In the genomic region with DNA sequence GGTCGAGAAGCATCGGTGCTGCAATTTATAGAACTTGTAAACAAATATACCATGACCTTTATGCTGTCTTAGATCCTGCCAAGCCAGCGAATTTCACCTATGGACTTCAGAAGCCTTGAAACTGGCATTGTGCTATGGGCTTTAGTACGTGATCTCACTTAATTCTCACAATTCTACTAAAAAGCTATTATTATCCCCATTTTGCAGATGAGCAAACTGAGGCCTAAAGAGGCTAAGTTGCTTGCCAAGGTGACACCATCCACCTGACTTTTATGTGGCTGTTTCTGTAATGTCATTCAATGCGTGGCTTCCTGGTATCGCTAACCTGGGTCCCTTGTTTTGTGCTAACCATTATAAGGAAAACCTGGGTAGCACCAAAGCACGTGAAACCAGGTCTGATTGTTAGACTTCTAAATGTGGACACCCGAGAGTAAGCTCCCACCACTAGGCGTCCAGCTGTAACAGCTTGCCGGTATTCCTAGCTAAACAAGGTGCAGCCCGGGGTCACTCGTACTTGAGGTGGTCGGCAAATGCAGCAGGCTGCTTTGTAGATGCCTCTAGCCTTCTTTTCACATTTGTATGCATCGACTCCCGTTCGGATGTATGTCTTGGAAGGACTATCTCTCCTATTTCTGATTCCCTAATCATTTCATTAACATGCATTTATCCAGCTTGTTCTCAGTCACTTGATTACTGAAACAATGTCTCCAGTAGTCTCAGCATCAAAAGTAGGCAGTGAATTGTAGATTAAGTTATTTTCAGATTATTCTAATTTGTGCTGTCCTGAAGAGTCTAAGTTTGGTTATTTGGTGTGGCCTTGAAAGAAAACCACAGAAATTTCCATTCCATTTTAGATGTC, we compare ENCODE assay signal across 8 cellular contexts. TPM values are rescaled to one million over a fixed set of nuclear protein-coding genes. Genes with fewer than 3 reads are reported as not detected.
DNase-seq lines count a peak whose midpoint lies in the region; ATAC-seq, FAIRE-seq and TF ChIP-seq lines count a peak whose summit lies in the region.

No MANE protein-coding gene starts in this region.

- ATAC-seq in A549 (peak; percentile 37 to 51; a peak in 3 of 6 replicates), WTC11 (no peak), HG03354 (IDR thresholded peaks at IDR 0.05; ENCODE audit: poor library complexity, severe bottlenecking, unreplicated experiment) (no peak), HG03565 (IDR thresholded peaks at IDR 0.05; ENCODE audit: unreplicated experiment) (no peak), HG03025 (IDR thresholded peaks at IDR 0.05; ENCODE audit: low FRiP score, unreplicated experiment) (no peak)

- no peaks in the 10 kb centered on the region for H3K9me3 Mint-ChIP-seq in WTC11
- no peaks in the 10 kb centered on the region for H3K9me3 Mint-ChIP-seq in progenitor cell of endocrine pancreas (ENCODE audit: low read depth)

- H3K27ac Mint-ChIP-seq in WTC11 = peak overlapping the region; percentile 88
- peak overlapping the region; percentile 79 for H3K27ac Mint-ChIP-seq in progenitor cell of endocrine pancreas

- H3K27me3 Mint-ChIP-seq in WTC11 (ENCODE audit: low read depth) (peaks cover 22% of the 10 kb centered on the region), progenitor cell of endocrine pancreas (peaks cover 19% of the 10 kb centered on the region)

- H3K9me3 ChIP-seq in A549 = no peaks in the 10 kb centered on the region

- H3K4me3 ChIP-seq in A549 = peak overlapping the region; percentile 89

- CTCF ChIA-PET in A549 (lab: Yijun Ruan, JAX) (interaction anchor here (0.6 to 4.6 kb wide), 17 partner anchors 11 to 136 kb away, joined by 3 to 26 read pairs (median 6); no protein-coding TSS in a partner anchor), WTC11 (lab: Charles Lee) (interaction anchor here (1.0 to 3.8 kb wide), 5 partner anchors 12 to 668 kb away, joined by 3 to 15 read pairs (median 5); no protein-coding TSS in a partner anchor)

- H3K4me1 Mint-ChIP-seq in WTC11 (peaks cover 56% of the 10 kb centered on the region), progenitor cell of endocrine pancreas (ENCODE audit: low read depth) (peaks cover 16% of the 10 kb centered on the region)

- H3K4me1 ChIP-seq in A549 = peaks cover 49% of the 10 kb centered on the region

- FAIRE-seq in A549 (lab: Jason Lieb, UNC) = no peak

- TF ChIP-seq CTCF in A549 (IDR thresholded peaks at IDR 0.05) (peak; percentile 32; the same call in 2 of the 3 replicates), GM20000 (IDR thresholded peaks at IDR 0.05; ENCODE audit: extremely low read depth, missing control alignments) (no peak), WTC11 (IDR thresholded peaks at IDR 0.05) (no peak), progenitor cell of endocrine pancreas (IDR thresholded peaks at IDR 0.05; ENCODE audit: unreplicated experiment) (peak; percentile 52)

- under 1% methylated on average over 15 of the region's 16 CpGs for WGBS in A549 (ENCODE audit: missing lambda C conversion rate)

- peak overlapping the region; percentile 89 to 97 for H3K27ac ChIP-seq in A549

- TF ChIP-seq POLR2A in A549 (IDR thresholded peaks at IDR 0.05; ENCODE audit: low read length) = no peak

- peak overlapping the region; percentile 70 for H3K4me3 Mint-ChIP-seq in WTC11
- H3K4me3 Mint-ChIP-seq in progenitor cell of endocrine pancreas (ENCODE audit: low read depth) = peak overlapping the region; percentile 81

- no peak for TF ChIP-seq EP300 in A549 (IDR thresholded peaks at IDR 0.05)

- H3K36me3 Mint-ChIP-seq in WTC11 (no peaks in the 10 kb centered on the region), progenitor cell of endocrine pancreas (ENCODE audit: insufficient read depth) (no peaks in the 10 kb centered on the region)

- POLR2A ChIA-PET in A549 (lab: Yijun Ruan, JAX) = interaction anchor here (0.7 to 1.2 kb wide), 2 partner anchors 43 to 58 kb away, joined by 3 to 4 read pairs; no protein-coding TSS in a partner anchor
- POLR2A ChIA-PET in WTC11 (lab: Charles Lee) = no interaction called here

- TF ChIP-seq RAD21 in A549 (conservative IDR thresholded peaks at IDR 0.05 in 1 of 2, IDR thresholded peaks at IDR 0.05 in 1 of 2) = peak; percentile 29 to 36; a peak in 4 of 5 replicates

- H3K4me2 ChIP-seq in A549 = peak overlapping the region; percentile 96

- DNase-seq in A549 (ENCODE audit: low read depth in 1 of 2, low spot score in 1 of 2) (peak; percentile 54 to 69), GM20000 (ENCODE audit: low spot score) (peak; percentile 34), WTC11 (ENCODE audit: low spot score) (no peak), globus pallidus (ENCODE audit: low spot score) (peak; percentile 65), progenitor cell of endocrine pancreas (ENCODE audit: low spot score, unreplicated experiment) (no peak)

TF ChIP-seq in A549, 52 proteins besides CTCF, POLR2A, EP300 and RAD21 (continues in another document):
- TF ChIP-seq CBX8 (IDR thresholded peaks at IDR 0.05) = no peak
- no peak for TF ChIP-seq HOXB13 (CRISPR knock-in tag; IDR thresholded peaks at IDR 0.05; ENCODE audit: low read depth)
- no peak for TF ChIP-seq ZSCAN20 (CRISPR knock-in tag; IDR thresholded peaks at IDR 0.05)
- TF ChIP-seq ZNF302 (CRISPR knock-in tag; IDR thresholded peaks at IDR 0.05) = no peak
- no peak for TF ChIP-seq ATOH8 (CRISPR knock-in tag; IDR thresholded peaks at IDR 0.05; ENCODE audit: low read depth)
- no peak for TF ChIP-seq E2F6 (IDR thresholded peaks at IDR 0.05; ENCODE audit: borderline replicate concordance, low read depth)
- TF ChIP-seq RARB (CRISPR knock-in tag; IDR thresholded peaks at IDR 0.05) = no peak
- TF ChIP-seq HOXB5 (CRISPR knock-in tag; IDR thresholded peaks at IDR 0.05) = 0 out of 2 replicates have a peak, but pooled peaks have one; percentile 52
- no peak for TF ChIP-seq HOXA7 (CRISPR knock-in tag; IDR thresholded peaks at IDR 0.05)
- TF ChIP-seq HDAC2 (IDR thresholded peaks at IDR 0.05) = peak; percentile 96
- TF ChIP-seq, protein P1, sequence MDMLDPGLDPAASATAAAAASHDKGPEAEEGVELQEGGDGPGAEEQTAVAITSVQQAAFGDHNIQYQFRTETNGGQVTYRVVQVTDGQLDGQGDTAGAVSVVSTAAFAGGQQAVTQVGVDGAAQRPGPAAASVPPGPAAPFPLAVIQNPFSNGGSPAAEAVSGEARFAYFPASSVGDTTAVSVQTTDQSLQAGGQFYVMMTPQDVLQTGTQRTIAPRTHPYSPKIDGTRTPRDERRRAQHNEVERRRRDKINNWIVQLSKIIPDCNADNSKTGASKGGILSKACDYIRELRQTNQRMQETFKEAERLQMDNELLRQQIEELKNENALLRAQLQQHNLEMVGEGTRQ (IDR thresholded peaks at IDR 0.05) = no peak

TF ChIP-seq in WTC11, 78 proteins besides CTCF, POLR2A, EP300 and RAD21 (continues in another document):
- no peak for TF ChIP-seq TEAD1 (CRISPR knock-in tag; IDR thresholded peaks at IDR 0.05)
- TF ChIP-seq ZMAT4 (CRISPR knock-in tag; IDR thresholded peaks at IDR 0.05) = no peak
- no peak for TF ChIP-seq KAT7 (CRISPR knock-in tag; IDR thresholded peaks at IDR 0.05; ENCODE audit: borderline replicate concordance)
- TF ChIP-seq, protein P2, sequence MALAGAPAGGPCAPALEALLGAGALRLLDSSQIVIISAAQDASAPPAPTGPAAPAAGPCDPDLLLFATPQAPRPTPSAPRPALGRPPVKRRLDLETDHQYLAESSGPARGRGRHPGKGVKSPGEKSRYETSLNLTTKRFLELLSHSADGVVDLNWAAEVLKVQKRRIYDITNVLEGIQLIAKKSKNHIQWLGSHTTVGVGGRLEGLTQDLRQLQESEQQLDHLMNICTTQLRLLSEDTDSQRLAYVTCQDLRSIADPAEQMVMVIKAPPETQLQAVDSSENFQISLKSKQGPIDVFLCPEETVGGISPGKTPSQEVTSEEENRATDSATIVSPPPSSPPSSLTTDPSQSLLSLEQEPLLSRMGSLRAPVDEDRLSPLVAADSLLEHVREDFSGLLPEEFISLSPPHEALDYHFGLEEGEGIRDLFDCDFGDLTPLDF (CRISPR knock-in tag; IDR thresholded peaks at IDR 0.05) = no peak
- TF ChIP-seq AFF4 (CRISPR knock-in tag; IDR thresholded peaks at IDR 0.05; ENCODE audit: borderline replicate concordance) = no peak
- TF ChIP-seq GTF2I (CRISPR knock-in tag; conservative IDR thresholded peaks at IDR 0.05) = peak; percentile 91

RNA-seq across cellular contexts. Expression of gene SYNJ2, which starts 1.1 kb away (rescaled TPM):
- polyA plus RNA-seq in A549 (2011; rRNA removed) = 22.3 and 24.7 TPM in 2 replicates
- polyA plus RNA-seq in A549 (2012; cell fraction: cytosol; rRNA removed) = 28.9 and 30.2 TPM in 2 replicates
- 21.6 and 25.1 TPM in 2 replicates for polyA plus RNA-seq in A549 (2012; cell fraction: nucleus; rRNA removed)
- 26.5 to 28.5 TPM (median 26.7 TPM) in 3 replicates for polyA plus RNA-seq in A549 (2017; fragmentation: RNase III; extraction: RNeasy Plus Mini Kit Qiagen cat#74134 plus additional on column Dnase treatment)
- polyA minus RNA-seq in A549 (2011; rRNA and poly(A)+ RNA removed) = 31.0 and 31.9 TPM in 2 replicates
- total RNA-seq in WTC11 (2021) = 11.8 to 15.3 TPM (median 12.4 TPM) in 3 replicates
- total RNA-seq in progenitor cell of endocrine pancreas = 18.9 and 22.2 TPM in 2 replicates

Comparison
In these comparisons a context has a peak if more than half of its experiments do, and no peak if none do; other contexts are left out.
1. ATAC-seq: peak in A549 (2 of 2); none in WTC11 (single experiment), HG03354 (single experiment), HG03565 (single experiment) and HG03025 (single experiment).
2. DNase-seq: peak in A549 (2 of 2), GM20000 (single experiment) and globus pallidus (single experiment); none in WTC11 (single experiment) and progenitor cell of endocrine pancreas (single experiment).
3. CTCF ChIP-seq: peak in A549 (single experiment) and progenitor cell of endocrine pancreas (single experiment); none in GM20000 (single experiment) and WTC11 (single experiment).
4. Of the 8 proteins assayed by ChIP-seq in both WTC11 and A549: peak only in WTC11: none; only in A549: CTCF and MAX; in both: none; in neither: 6.